ENCODE assay signal across 1 cellular context in genomic region chr19:925087-925911, GRCh38.
TF ChIP-seq lines count a peak whose summit lies in the region.

No MANE protein-coding gene starts in this region.

TF ChIP-seq in K562, 482 proteins besides CTCF, POLR2A, EP300 and RAD21 (continued from another document and continues in another):
- no peak for TF ChIP-seq AFF1 (IDR thresholded peaks at IDR 0.05; ENCODE audit: low read depth in 1 of 2, partially characterized antibody in 2 of 2)
- TF ChIP-seq RUNX1 (IDR thresholded peaks at IDR 0.05; ENCODE audit: low read depth): no peak
- no peak for TF ChIP-seq KLF1 (tag; IDR thresholded peaks at IDR 0.05)
- peak in 1 of 3 experiments; percentile 55; a peak in 2 of 6 replicates for TF ChIP-seq ZBTB11 (CRISPR knock-in tag; IDR thresholded peaks at IDR 0.05)
- TF ChIP-seq PATZ1 (CRISPR knock-in tag; IDR thresholded peaks at IDR 0.05; ENCODE audit: borderline replicate concordance): no peak
- no peak for TF ChIP-seq ZNF354B (CRISPR knock-in tag; IDR thresholded peaks at IDR 0.05)
- no peak for TF ChIP-seq BRF2 (IDR thresholded peaks at IDR 0.05; ENCODE audit: borderline replicate concordance, insufficient read depth, insufficient read length)
- TF ChIP-seq XRCC4 (IDR thresholded peaks at IDR 0.05; ENCODE audit: extremely low read depth, insufficient read depth, insufficient read length): no peak
- TF ChIP-seq BACH1 (tag; IDR thresholded peaks at IDR 0.05): no peak
- TF ChIP-seq DLX4 (CRISPR knock-in tag; IDR thresholded peaks at IDR 0.05): no peak
- TF ChIP-seq SIN3A (IDR thresholded peaks at IDR 0.05; ENCODE audit: borderline replicate concordance in 2 of 2, control insufficient read depth in 1 of 2, low read depth in 2 of 2, low read length in 2 of 2): peak; percentile 27 to 30; a peak in 2 of 4 replicates
- peak; percentile 75 for TF ChIP-seq SPI1 (IDR thresholded peaks at IDR 0.05; ENCODE audit: borderline replicate concordance, low read depth, low read length)
- no peak for TF ChIP-seq ZNF764 (CRISPR knock-in tag; IDR thresholded peaks at IDR 0.05; ENCODE audit: low read depth)
- no peak for TF ChIP-seq CLOCK (CRISPR knock-in tag; IDR thresholded peaks at IDR 0.05; ENCODE audit: borderline replicate concordance)
- TF ChIP-seq ZNF583 (CRISPR knock-in tag; IDR thresholded peaks at IDR 0.05): peak; percentile 72; the same call in 1 of the 2 replicates
- no peak for TF ChIP-seq LARP7 (IDR thresholded peaks at IDR 0.05)
- peak; percentile 85 for TF ChIP-seq ESRRA (IDR thresholded peaks at IDR 0.05; ENCODE audit: borderline replicate concordance, low read depth)
- peak; percentile 86 for TF ChIP-seq VEZF1 (CRISPR knock-in tag; IDR thresholded peaks at IDR 0.05)
- peak; percentile 92 for TF ChIP-seq USF1 (CRISPR knock-in tag; IDR thresholded peaks at IDR 0.05)
- peak; percentile 74 for TF ChIP-seq ETV5 (CRISPR knock-in tag; IDR thresholded peaks at IDR 0.05; ENCODE audit: low read depth)
- TF ChIP-seq ZNF384 (IDR thresholded peaks at IDR 0.05; ENCODE audit: low read depth, low read length): no peak
- peak; percentile 85 for TF ChIP-seq ARID4B (CRISPR knock-in tag; IDR thresholded peaks at IDR 0.05)
- peak; percentile 71 for TF ChIP-seq FOSL1 (tag; conservative IDR thresholded peaks at IDR 0.05)
- TF ChIP-seq BCOR (IDR thresholded peaks at IDR 0.05): peak; percentile 95
- TF ChIP-seq TCF7L2 (IDR thresholded peaks at IDR 0.05; ENCODE audit: low read depth, low read length): no peak
- no peak for TF ChIP-seq FOXA1 (IDR thresholded peaks at IDR 0.05; ENCODE audit: borderline replicate concordance)
- TF ChIP-seq ARID2 (IDR thresholded peaks at IDR 0.05): no peak
- no peak; the same call in 1 of the 2 replicates for TF ChIP-seq MYNN (IDR thresholded peaks at IDR 0.05)
- no peak for TF ChIP-seq MYNN (CRISPR knock-in tag; IDR thresholded peaks at IDR 0.05)
- TF ChIP-seq FOXA3 (CRISPR knock-in tag; conservative IDR thresholded peaks at IDR 0.05 in 1 of 2, IDR thresholded peaks at IDR 0.05 in 1 of 2): peak in 1 of 2 experiments; percentile 66; a peak in 2 of 4 replicates
- 0 out of 2 replicates have a peak, but pooled peaks have one; percentile 40 for TF ChIP-seq ERF (CRISPR knock-in tag; IDR thresholded peaks at IDR 0.05)
- no peak for TF ChIP-seq ZNF551 (CRISPR knock-in tag; IDR thresholded peaks at IDR 0.05)
- TF ChIP-seq MAX (CRISPR knock-in tag; IDR thresholded peaks at IDR 0.05): peak; percentile 95
